8 cellular contexts compared by ENCODE assay signal in the genomic region with DNA sequence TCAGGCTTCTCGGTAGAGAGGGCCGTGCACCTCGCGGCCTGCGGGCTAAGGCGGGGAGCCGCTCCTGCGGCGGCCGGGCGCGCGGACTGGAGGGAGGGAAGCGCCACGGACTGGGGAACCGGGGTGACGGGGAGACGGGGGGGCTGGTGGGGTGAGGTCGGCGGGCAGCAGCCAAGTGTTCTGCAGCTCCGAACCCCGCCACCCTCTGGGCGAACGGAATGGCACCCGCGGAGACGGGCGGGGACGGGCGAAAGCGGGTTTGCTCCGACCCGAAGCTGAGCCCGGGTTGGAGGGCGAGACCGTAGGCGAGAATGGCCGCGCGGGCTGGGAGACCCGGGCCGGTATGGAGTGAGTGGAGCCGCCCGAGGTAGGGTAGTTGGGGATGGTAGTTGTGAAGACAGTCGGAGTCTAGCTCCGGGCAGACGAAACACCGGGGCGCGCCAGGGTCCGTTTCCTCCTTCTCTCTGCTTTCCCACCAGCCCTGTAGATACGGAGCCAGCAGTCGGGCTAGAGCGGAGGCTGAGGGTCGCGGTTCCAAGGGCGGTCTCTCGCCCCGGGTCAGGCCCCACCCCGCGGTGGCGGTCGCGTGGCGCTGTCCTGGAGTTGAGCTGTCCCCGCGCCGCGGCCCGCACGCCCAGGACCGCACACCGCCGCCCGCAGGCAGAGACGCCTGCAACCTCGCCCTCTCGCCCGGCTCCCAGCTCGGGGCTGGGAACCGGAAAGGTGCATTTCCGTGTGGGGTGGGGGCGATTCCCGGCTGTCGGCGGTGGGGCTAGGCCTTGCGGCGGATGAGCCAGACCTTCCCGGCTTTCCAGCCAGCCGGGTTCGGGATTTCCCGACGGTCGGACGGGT.
DNase-seq lines count a peak whose midpoint lies in the region; ATAC-seq and TF ChIP-seq lines count a peak whose summit lies in the region.

No MANE protein-coding gene starts in this region.

- H3K36me3 ChIP-seq in breast epithelium (no peaks in the 10 kb centered on the region), left lung (no peaks in the 10 kb centered on the region), uterus (no peaks in the 10 kb centered on the region)

- H3K27ac ChIP-seq in breast epithelium: no peak overlapping the region
- H3K27ac ChIP-seq in left lung: no peak overlapping the region
- peak overlapping the region; percentile 41 to 66 for H3K27ac ChIP-seq in uterus

- DNase-seq in Daoy (ENCODE audit: low read depth) (peak; percentile 59), LHCN-M2 (ENCODE audit: low read depth) (peak; percentile 46), breast epithelium (ENCODE audit: low spot score in 2 of 2) (no peak), left lung (peak in 1 of 2 donors; percentile 80), uterus (no peak), globus pallidus (ENCODE audit: low spot score) (no peak)

- no peaks in the 10 kb centered on the region for H3K4me1 ChIP-seq in breast epithelium
- H3K4me1 ChIP-seq in left lung: peaks cover 7 to 17% of the 10 kb centered on the region in 2 donors
- no peaks in the 10 kb centered on the region for H3K4me1 ChIP-seq in uterus

- H3K27me3 ChIP-seq in breast epithelium (peaks cover 5 to 32% of the 10 kb centered on the region in 2 donors), left lung (peaks cover 68 to 96% of the 10 kb centered on the region in 2 donors), uterus (peaks cover 9 to 11% of the 10 kb centered on the region in 2 donors)

- intact Hi-C loops in breast epithelium (cut with DNase I; ENCODE audit: low total_unique reads) (no loop called here), left lung (cut with DNase I) (no loop called here), uterus (cut with DNase I; ENCODE audit: low total_unique reads) (no loop called here)

- ATAC-seq in left lung (peak; percentile 61), HG03097 (IDR thresholded peaks at IDR 0.05; ENCODE audit: low FRiP score, unreplicated experiment) (no peak)
- no peak for ATAC-seq in activated CD4-positive, CD25-positive, alpha-beta regulatory T cell treated with anti-CD3 and anti-CD28 coated beads, Interleukin-2, amount 50 U/mL, for 24 hours

- no peaks in the 10 kb centered on the region for H3K9me3 ChIP-seq in breast epithelium
- no peaks in the 10 kb centered on the region for H3K9me3 ChIP-seq in left lung
- H3K9me3 ChIP-seq in uterus: no peaks in the 10 kb centered on the region

- H3K4me3 ChIP-seq in breast epithelium (peak overlapping the region; percentile 52 to 70 (median 52)), left lung (peak overlapping the region; percentile 16 to 22), uterus (peak overlapping the region; percentile 31 to 34)

- TF ChIP-seq POLR2A in breast epithelium (IDR thresholded peaks at IDR 0.05) (no peak), uterus (IDR thresholded peaks at IDR 0.05) (no peak)

- TF ChIP-seq CTCF in breast epithelium (IDR thresholded peaks at IDR 0.05) (no peak), left lung (IDR thresholded peaks at IDR 0.05) (no peak), uterus (IDR thresholded peaks at IDR 0.05) (no peak)

Comparison
In these comparisons a context has a peak if more than half of its experiments do, and no peak if none do; other contexts are left out.
1. DNase-seq: peak in Daoy (single experiment) and LHCN-M2 (single experiment); none in breast epithelium (0 of 2), uterus (0 of 2) and globus pallidus (single experiment).
2. H3K27ac ChIP-seq: peak in uterus (2 of 2); none in breast epithelium (0 of 2) and left lung (0 of 2).
3. Peak in every context shown above with its lines, with median percentiles within 50 percentile points of each other: H3K4me3 ChIP-seq.